In genomic region chr6:19854421-19855015, GRCh38 we compare ENCODE assay signal across 8 cellular contexts. TPM values are rescaled to one million over a fixed set of nuclear protein-coding genes. Genes with fewer than 3 reads are reported as not detected.
"Had no signal": no experiment of that assay in that cellular context is flagged by ENCODE, and none has a peak within 500 bp of the region (broad histone marks: within the 10 kb centered on the region; RNA-seq: fewer than 3 reads in every experiment).

No MANE protein-coding gene starts in this region.

RNA-seq across cellular contexts. Expression of gene ID4, which starts 17.3 kb away (rescaled TPM):
- total RNA-seq: activated naive CD4-positive, alpha-beta T cell treated with anti-CD3 and anti-CD28 coated beads for 36 hours; activated naive CD4-positive, alpha-beta T cell treated with anti-CD3 and anti-CD28 coated beads, Interleukin-2, amount 50 U/mL, for 72 hours; activated naive CD8-positive, alpha-beta T cell treated with anti-CD3 and anti-CD28 coated beads for 36 hours; activated naive CD8-positive, alpha-beta T cell treated with anti-CD3 and anti-CD28 coated beads, Interleukin-2, amount 10 ng/mL, durations not matched to agents 7 days and 5 days; activated T-cell treated with anti-CD3 and anti-CD28 coated beads, Interleukin-2, amount 50 U/mL, for 72 hours; activated T-helper 1 cell treated with anti-CD3 and anti-CD28 coated beads, Interleukin-12 subunit alpha, Interleukin-12 subunit beta, Interleukin-2, Interleukin-4 antibody, amounts not matched to agents 30 ng/mL and 10 ng/mL and 1 ng/mL, durations not matched to agents 14 hours and 24 hours and 36 hours; activated T-helper 17 cell treated with anti-CD3 and anti-CD28 coated beads, Interleukin-2, amount 50 U/mL, for 72 hours; activated T-helper 2 cell treated with anti-CD3 and anti-CD28 coated beads, Interferon-gamma antibody, Interleukin-2, Interleukin-4, amounts not matched to agents 10 μg/mL and 5 μg/mL and 100 μg/mL, durations not matched to agents 14 hours and 24 hours and 36 hours had no signal
